In genomic region chr5:14141764-14142163, GRCh38 we compare ENCODE assay signal across 12 cellular contexts. TPM values are rescaled to one million over a fixed set of nuclear protein-coding genes. Genes with fewer than 3 reads are reported as not detected.
DNase-seq lines count a peak whose midpoint lies in the region; ATAC-seq and TF ChIP-seq lines count a peak whose summit lies in the region.
"Had no signal": no experiment of that assay in that cellular context is flagged by ENCODE, and none has a peak within 500 bp of the region (broad histone marks: within the 10 kb centered on the region; RNA-seq: fewer than 3 reads in every experiment).

No MANE protein-coding gene starts in this region.

- peaks cover 4% of the 10 kb centered on the region for H3K36me3 Mint-ChIP-seq in endothelial cell (ENCODE audit: low read depth, unreplicated experiment)

- H3K4me1 ChIP-seq in DOHH2 (ENCODE audit: control insufficient read depth, low read length) = peaks cover 23% of the 10 kb centered on the region

- peaks cover 14% of the 10 kb centered on the region for H3K27me3 Mint-ChIP-seq in endothelial cell (ENCODE audit: unreplicated experiment)

- H3K79me2 ChIP-seq in DOHH2 (ENCODE audit: control insufficient read depth, low read length) = peaks cover 31% of the 10 kb centered on the region

- H3K27ac Mint-ChIP-seq in endothelial cell (ENCODE audit: unreplicated experiment) = peak overlapping the region; percentile 46

- H3K36me3 ChIP-seq in DOHH2 (ENCODE audit: control insufficient read depth, low read length) (no peaks in the 10 kb centered on the region), MG63 (peaks cover 11% of the 10 kb centered on the region)

- no peak for DNase-seq in MG63
- DNase-seq in endothelial cell (ENCODE audit: low spot score) = no peak
- DNase-seq in retinal pigment epithelial cell (ENCODE audit: low read depth) = no peak
- no peak for DNase-seq in NCI-H1092 (lab: John Stamatoyannopoulos, UW)
- DNase-seq: activated effector memory CD4-positive, alpha-beta T cell treated with Interleukin-2 at 50 U/mL for 16 hours; islet precursor cell; SK-N-SH; stimulated activated naive B cell treated with anti-CD40 and anti-IgM and Interleukin-4, amounts not matched to agents 10 μg/mL and 1 μg/mL and 100 μg/mL, for 72 hours had no signal

- peaks cover 7% of the 10 kb centered on the region for H3F3A ChIP-seq in DOHH2 (ENCODE audit: control insufficient read depth, insufficient read depth)

- no peak overlapping the region for H3K4me3 Mint-ChIP-seq in endothelial cell (ENCODE audit: unreplicated experiment)

- H3K27me3 ChIP-seq in DOHH2 (ENCODE audit: control insufficient read depth, low read length) (peaks cover 7% of the 10 kb centered on the region; the same call in 1 of the 2 replicates), MG63 (no peaks in the 10 kb centered on the region)

- H3K4me2 ChIP-seq in DOHH2 (ENCODE audit: low read length) = peak overlapping the region; percentile 95; the same call in 1 of the 2 replicates

- H3K27ac ChIP-seq in DOHH2 (ENCODE audit: low read depth, low read length) = no peak overlapping the region

- no peak overlapping the region for H3K4me3 ChIP-seq in DOHH2 (ENCODE audit: low read length)
- H3K4me3 ChIP-seq in MG63 = peak overlapping the region; percentile 62; the same call in 1 of the 2 replicates
- H3K4me3 ChIP-seq in retinal pigment epithelial cell (ENCODE audit: low read length) = no peak overlapping the region

- no peak for TF ChIP-seq CTCF in DOHH2 (IDR thresholded peaks at IDR 0.05; ENCODE audit: low read depth, low read length, poor library complexity, severe bottlenecking)
- no peak for TF ChIP-seq CTCF in endothelial cell (IDR thresholded peaks at IDR 0.05; ENCODE audit: unreplicated experiment)
- TF ChIP-seq CTCF in retinal pigment epithelial cell (conservative IDR thresholded peaks at IDR 0.05; ENCODE audit: low read depth, low read length) = peak; percentile 11

- H3K9me3 ChIP-seq in DOHH2 (ENCODE audit: control insufficient read depth, insufficient read depth, low read length) (no peaks in the 10 kb centered on the region), MG63 (no peaks in the 10 kb centered on the region)
- H3K9me3 ChIP-seq: SK-N-SH had no signal

- H3K9me3 Mint-ChIP-seq in endothelial cell (ENCODE audit: unreplicated experiment) = no peaks in the 10 kb centered on the region
- H3K9me3 Mint-ChIP-seq: stimulated activated naive B cell treated with anti-CD40 and anti-IgM and Interleukin-4, amounts not matched to agents 10 μg/mL and 1 μg/mL and 100 μg/mL, for 72 hours had no signal

- peaks cover 21% of the 10 kb centered on the region for H3K4me1 Mint-ChIP-seq in endothelial cell (ENCODE audit: unreplicated experiment)

- H3K9me2 ChIP-seq in DOHH2 (replicated peaks; ENCODE audit: control insufficient read depth, low read length) = no peaks in the 10 kb centered on the region
- H3K9me2 ChIP-seq: SK-N-SH had no signal

- ATAC-seq in GM21619 (IDR thresholded peaks at IDR 0.05; ENCODE audit: unreplicated experiment) (no peak), GM19463 (IDR thresholded peaks at IDR 0.05; ENCODE audit: unreplicated experiment) (no peak), HG03139 (IDR thresholded peaks at IDR 0.05; ENCODE audit: unreplicated experiment) (no peak)
- ATAC-seq: stimulated activated naive B cell treated with anti-CD40 and anti-IgM and Interleukin-4, amounts not matched to agents 10 μg/mL and 1 μg/mL and 100 μg/mL, for 72 hours had no signal

- H4K20me1 ChIP-seq in DOHH2 (ENCODE audit: control insufficient read depth, insufficient read depth, low read depth, low read length) = peaks cover 13% of the 10 kb centered on the region; the same call in 1 of the 2 replicates

RNA-seq across cellular contexts. Expression of gene TRIO, which starts 1.4 kb away (rescaled TPM):
- total RNA-seq in MG63 (2014; rRNA removed; shearing (Covaris generic); ENCODE audit: low replicate concordance) = 123 and 124 TPM in 2 replicates
- total RNA-seq in endothelial cell (ENCODE audit: unreplicated experiment) = 229 TPM
